In the genomic region with DNA sequence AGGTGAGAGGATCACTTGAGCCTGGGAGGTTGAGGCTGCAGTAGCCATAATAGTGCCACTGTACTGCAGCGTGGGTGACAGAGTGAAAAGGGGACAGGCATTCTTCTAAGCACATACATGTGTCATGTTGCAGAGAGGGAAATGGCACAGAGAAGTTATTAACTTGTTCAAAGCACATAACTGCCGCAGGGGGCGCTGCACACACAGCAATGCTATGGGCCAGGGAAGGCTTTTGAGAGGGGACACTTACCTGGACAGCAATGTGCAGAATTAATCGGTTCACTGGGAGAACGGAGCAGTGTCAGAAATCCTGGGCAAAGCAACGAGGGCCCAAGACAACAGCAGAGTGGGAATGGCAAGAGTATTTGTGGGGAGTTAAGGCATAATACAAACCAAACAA, we compare ENCODE assay signal across 1 cellular context.
A peak's percentile ranks its signal among the peaks of the same experiment; 100 is the strongest.
TF ChIP-seq lines count a peak whose summit lies in the region.

No MANE protein-coding gene starts in this region.

TF ChIP-seq in HepG2, 621 proteins besides CTCF, POLR2A, EP300 and RAD21:
- TF ChIP-seq, protein P1, sequence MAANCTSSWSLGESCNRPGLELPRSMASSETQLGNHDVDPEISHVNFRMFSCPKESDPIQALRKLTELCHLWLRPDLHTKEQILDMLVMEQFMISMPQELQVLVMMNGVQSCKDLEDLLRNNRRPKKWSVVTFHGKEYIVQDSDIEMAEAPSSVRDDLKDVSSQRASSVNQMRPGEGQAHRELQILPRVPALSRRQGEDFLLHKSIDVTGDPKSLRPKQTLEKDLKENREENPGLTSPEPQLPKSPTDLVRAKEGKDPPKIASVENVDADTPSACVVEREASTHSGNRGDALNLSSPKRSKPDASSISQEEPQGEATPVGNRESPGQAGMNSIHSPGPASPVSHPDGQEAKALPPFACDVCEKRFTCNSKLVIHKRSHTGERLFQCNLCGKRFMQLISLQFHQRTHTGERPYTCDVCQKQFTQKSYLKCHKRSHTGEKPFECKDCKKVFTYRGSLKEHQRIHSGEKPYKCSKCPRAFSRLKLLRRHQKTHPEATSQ (CRISPR knock-in tag; IDR thresholded peaks at IDR 0.05; ENCODE audit: borderline replicate concordance), result peak; percentile 75; the same call in 1 of the 2 replicates
- TF ChIP-seq ZNF788 (CRISPR knock-in tag; IDR thresholded peaks at IDR 0.05; ENCODE audit: borderline replicate concordance) (0 out of 2 replicates have a peak, but pooled peaks have one; percentile 2), TEAD3 (CRISPR knock-in tag; optimal IDR thresholded peaks at IDR 0.05; ENCODE audit: borderline replicate concordance) (peak; percentile 93), HIVEP1 (CRISPR knock-in tag; IDR thresholded peaks at IDR 0.05) (0 out of 2 replicates have a peak, but pooled peaks have one; percentile 35), NCOA1 (CRISPR knock-in tag; IDR thresholded peaks at IDR 0.05) (no peak), SMC3 (IDR thresholded peaks at IDR 0.05; ENCODE audit: low read length) (peak; percentile 51; the same call in 1 of the 2 replicates), BCL6 (CRISPR knock-in tag; IDR thresholded peaks at IDR 0.05) (no peak), ARID2 (CRISPR knock-in tag; IDR thresholded peaks at IDR 0.05; ENCODE audit: borderline replicate concordance) (no peak), CBX5 (CRISPR knock-in tag; IDR thresholded peaks at IDR 0.05; ENCODE audit: borderline replicate concordance) (peak; percentile 24; the same call in 1 of the 2 replicates), ZNF367 (CRISPR knock-in tag; IDR thresholded peaks at IDR 0.05; ENCODE audit: borderline replicate concordance) (no peak), ZNF331 (CRISPR knock-in tag; IDR thresholded peaks at IDR 0.05) (peak; percentile 37; the same call in 1 of the 2 replicates), XRCC5 (optimal IDR thresholded peaks at IDR 0.05; ENCODE audit: low read length) (peak; percentile 56), HOMEZ (CRISPR knock-in tag; IDR thresholded peaks at IDR 0.05; ENCODE audit: low read depth) (0 out of 2 replicates have a peak, but pooled peaks have one; percentile 22), STAG1 (CRISPR knock-in tag; IDR thresholded peaks at IDR 0.05) (peak; percentile 71), MED8 (CRISPR knock-in tag; IDR thresholded peaks at IDR 0.05; ENCODE audit: insufficient replicate concordance) (no peak)
- TF ChIP-seq, protein P2, sequence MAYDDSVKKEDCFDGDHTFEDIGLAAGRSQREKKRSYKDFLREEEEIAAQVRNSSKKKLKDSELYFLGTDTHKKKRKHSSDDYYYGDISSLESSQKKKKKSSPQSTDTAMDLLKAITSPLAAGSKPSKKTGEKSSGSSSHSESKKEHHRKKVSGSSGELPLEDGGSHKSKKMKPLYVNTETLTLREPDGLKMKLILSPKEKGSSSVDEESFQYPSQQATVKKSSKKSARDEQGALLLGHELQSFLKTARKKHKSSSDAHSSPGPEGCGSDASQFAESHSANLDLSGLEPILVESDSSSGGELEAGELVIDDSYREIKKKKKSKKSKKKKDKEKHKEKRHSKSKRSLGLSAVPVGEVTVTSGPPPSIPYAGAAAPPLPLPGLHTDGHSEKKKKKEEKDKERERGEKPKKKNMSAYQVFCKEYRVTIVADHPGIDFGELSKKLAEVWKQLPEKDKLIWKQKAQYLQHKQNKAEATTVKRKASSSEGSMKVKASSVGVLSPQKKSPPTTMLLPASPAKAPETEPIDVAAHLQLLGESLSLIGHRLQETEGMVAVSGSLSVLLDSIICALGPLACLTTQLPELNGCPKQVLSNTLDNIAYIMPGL (CRISPR knock-in tag; IDR thresholded peaks at IDR 0.05; ENCODE audit: borderline replicate concordance in 1 of 2, low read depth in 1 of 2), result 0 out of 4 replicates have a peak, but pooled peaks of 1 of the 2 experiments have one; percentile 28
